8 cellular contexts compared by ENCODE assay signal in the genomic region with DNA sequence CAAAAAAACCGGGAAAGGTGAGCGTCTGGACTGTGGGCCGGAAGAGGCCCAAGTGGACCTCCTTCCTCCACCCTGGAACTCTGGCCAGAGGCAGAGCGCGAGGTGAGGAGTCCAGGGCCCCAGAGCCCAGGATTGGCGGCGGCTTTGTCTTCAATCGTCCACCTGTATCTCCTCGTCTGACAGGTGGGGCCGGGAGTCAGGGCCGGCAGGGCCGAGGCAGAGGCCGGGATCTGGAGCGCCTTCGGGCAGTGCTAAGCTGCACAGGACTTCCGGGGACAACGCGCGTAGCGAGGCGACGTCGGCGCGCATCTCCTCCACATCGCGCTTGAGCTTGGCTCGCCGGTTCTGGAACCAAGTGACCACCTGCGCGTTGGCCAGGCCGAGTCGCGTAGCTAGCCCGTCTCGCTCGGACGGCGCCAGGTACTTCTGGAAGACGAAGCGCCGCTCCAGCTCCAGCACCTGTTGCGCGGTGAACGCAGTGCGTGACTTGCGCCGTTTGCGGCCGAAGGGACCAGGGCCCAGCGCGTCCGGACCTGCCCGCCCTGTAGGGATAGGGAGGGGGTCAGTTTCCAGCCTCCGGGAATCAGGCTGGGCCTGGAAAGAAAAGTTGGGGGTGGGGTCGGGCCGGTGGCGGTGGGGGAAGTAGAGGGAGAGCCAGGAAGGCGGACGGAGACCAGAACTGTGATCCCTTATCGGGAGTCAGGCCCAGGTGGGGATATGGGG.
DNase-seq lines count a peak whose midpoint lies in the region; ATAC-seq and TF ChIP-seq lines count a peak whose summit lies in the region.

No MANE protein-coding gene starts in this region.

- in situ Hi-C loops in astrocyte of the spinal cord (cut with HindIII; ENCODE audit: low sequenced_read_pairs), result no loop called here

- no peak overlapping the region for H3K27ac ChIP-seq in stomach smooth muscle (ENCODE audit: low read length)

- H3K4me3 ChIP-seq in astrocyte of the spinal cord (ENCODE audit: low read depth, low read length) (peak overlapping the region; percentile 3), stomach smooth muscle (ENCODE audit: low read length in 2 of 2) (peak overlapping the region; percentile 20 to 64)

- H3K9me3 ChIP-seq in stomach smooth muscle (ENCODE audit: control insufficient read depth in 2 of 2, low read length in 2 of 2), result no peaks in the 10 kb centered on the region

- H3K27me3 ChIP-seq in stomach smooth muscle (ENCODE audit: control insufficient read depth in 1 of 2, insufficient read depth in 2 of 2, low read length in 2 of 2), result peaks cover 55 to 57% of the 10 kb centered on the region in 2 donors

- DNase-seq in stimulated activated CD4-positive, alpha-beta T cell treated with anti-CD3 and anti-CD28 coated beads, Interleukin-12 subunit alpha, Interleukin-12 subunit beta, amount 100 ng/mL, for 4 hours, result peak; percentile 35
- no peak for DNase-seq in stimulated activated CD4-positive, alpha-beta T cell treated with anti-CD3 and anti-CD28 coated beads, Interleukin-2, amount 100 ng/mL, for 48 hours
- DNase-seq in astrocyte of the spinal cord (ENCODE audit: low read depth, low spot score) (no peak), left kidney (ENCODE audit: low read depth, low spot score) (peak; percentile 68), activated gamma-delta T cell (lab: John Stamatoyannopoulos, UW) (no peak), hippocampal formation (lab: John Stamatoyannopoulos, UW) (no peak)

- TF ChIP-seq CTCF in astrocyte of the spinal cord (IDR thresholded peaks at IDR 0.05; ENCODE audit: low read depth, low read length), result no peak

- ATAC-seq in HG03280 (IDR thresholded peaks at IDR 0.05; ENCODE audit: unreplicated experiment), result no peak

- H3K36me3 ChIP-seq in stomach smooth muscle (ENCODE audit: control insufficient read depth in 2 of 2, insufficient read depth in 2 of 2, low read length in 2 of 2), result peaks cover 4 to 7% of the 10 kb centered on the region in 2 donors

- H3K4me1 ChIP-seq in stomach smooth muscle (ENCODE audit: control insufficient read depth, insufficient read depth, low read length), result peaks cover 31% of the 10 kb centered on the region

- no peak overlapping the region for H3K9ac ChIP-seq in stomach smooth muscle (ENCODE audit: low read length in 2 of 2)

Comparison
In these comparisons a context has a peak if more than half of its experiments do, and no peak if none do; other contexts are left out.
1. DNase-seq: peak in stimulated activated CD4-positive, alpha-beta T cell treated with anti-CD3 and anti-CD28 coated beads, Interleukin-12 subunit alpha, Interleukin-12 subunit beta, amount 100 ng/mL, for 4 hours (single experiment) and left kidney (single experiment); none in stimulated activated CD4-positive, alpha-beta T cell treated with anti-CD3 and anti-CD28 coated beads, Interleukin-2, amount 100 ng/mL, for 48 hours (0 of 2), astrocyte of the spinal cord (single experiment), activated gamma-delta T cell (single experiment) and hippocampal formation (0 of 2).